ENCODE assay signal across 17 cellular contexts in genomic region chr4:98298022-98298421, GRCh38.
"Had no signal": no experiment of that assay in that cellular context is flagged by ENCODE, and none has a peak within 500 bp of the region (broad histone marks: within the 10 kb centered on the region; RNA-seq: fewer than 3 reads in every experiment).

No MANE protein-coding gene starts in this region.

- H3K27ac ChIP-seq: body of pancreas, epithelial cell of prostate, gastroesophageal sphincter, spleen had no signal

- ATAC-seq: body of pancreas, gastroesophageal sphincter, sciatic nerve had no signal

- H3K9me2 ChIP-seq: SK-N-SH had no signal

- H3K4me1 ChIP-seq: body of pancreas had no signal

- H3K27me3 ChIP-seq: body of pancreas, gastroesophageal sphincter, spleen had no signal

- H3K4me3 Mint-ChIP-seq: activated naive CD4-positive, alpha-beta T cell treated with anti-CD3 and anti-CD28 coated beads for 36 hours; type B pancreatic cell had no signal

- H3K4me3 ChIP-seq: body of pancreas, gastroesophageal sphincter, spleen had no signal

- H3K27ac Mint-ChIP-seq: activated naive CD4-positive, alpha-beta T cell treated with anti-CD3 and anti-CD28 coated beads for 36 hours; type B pancreatic cell had no signal

- H3K9ac ChIP-seq: SK-N-SH had no signal

- H3K4me2 ChIP-seq: SK-N-SH had no signal

- DNase-seq: activated CD4-positive, alpha-beta T cell treated with anti-CD3 and anti-CD28 coated beads, Interleukin-2, amount 50 U/mL, for 48 hours; activated CD4-positive, CD25-positive, alpha-beta regulatory T cell; activated naive CD4-positive, alpha-beta T cell treated with anti-CD3 and anti-CD28 coated beads for 36 hours; body of pancreas; central memory CD4-positive, alpha-beta T cell; cortex of kidney; effector CD8-positive, alpha-beta T cell; posterior cingulate gyrus; SK-N-SH; spleen; stimulated activated CD4-positive, alpha-beta T cell treated with anti-CD3 and anti-CD28 coated beads, Interleukin-1b, Interleukin-23, amount 100 ng/mL, for 48 hours; stimulated activated naive CD4-positive, alpha-beta T cell treated with Interleukin-2 at 50 U/mL for 16 hours; T-helper 1 cell had no signal

- H3K27me3 Mint-ChIP-seq: type B pancreatic cell had no signal

- H3K9me3 ChIP-seq: body of pancreas, SK-N-SH had no signal
